In genomic region chr4:149884529-149885206, GRCh38 we compare ENCODE assay signal across 1 cellular context.
TF ChIP-seq lines count a peak whose summit lies in the region.

No MANE protein-coding gene starts in this region.

TF ChIP-seq in GM12878, 131 proteins besides CTCF, POLR2A, EP300 and RAD21 (continued from another document):
- TF ChIP-seq ATF7 (IDR thresholded peaks at IDR 0.05; ENCODE audit: low read depth) (0 out of 2 replicates have a peak, but pooled peaks have one; percentile 32), PKNOX1 (IDR thresholded peaks at IDR 0.05) (no peak), SUPT20H (IDR thresholded peaks at IDR 0.05; ENCODE audit: borderline replicate concordance, control insufficient read depth, low read depth, low read length) (no peak), NR2C2 (IDR thresholded peaks at IDR 0.05; ENCODE audit: borderline replicate concordance, control insufficient read depth, insufficient read length, low read depth) (no peak), ZBTB40 (IDR thresholded peaks at IDR 0.05; ENCODE audit: borderline replicate concordance) (no peak), STAT1 (conservative IDR thresholded peaks at IDR 0.05) (no peak), BHLHE40 (IDR thresholded peaks at IDR 0.05; ENCODE audit: borderline replicate concordance in 1 of 2, low read depth in 2 of 2, low read length in 1 of 2) (peak in 1 of 2 experiments; percentile 24; a peak in 1 of 4 replicates), MTA2 (IDR thresholded peaks at IDR 0.05; ENCODE audit: low read depth) (peak; percentile 45; the same call in 1 of the 2 replicates), POLR2AphosphoS5 (IDR thresholded peaks at IDR 0.05; ENCODE audit: low read length) (no peak)
- TF ChIP-seq, protein P1, sequence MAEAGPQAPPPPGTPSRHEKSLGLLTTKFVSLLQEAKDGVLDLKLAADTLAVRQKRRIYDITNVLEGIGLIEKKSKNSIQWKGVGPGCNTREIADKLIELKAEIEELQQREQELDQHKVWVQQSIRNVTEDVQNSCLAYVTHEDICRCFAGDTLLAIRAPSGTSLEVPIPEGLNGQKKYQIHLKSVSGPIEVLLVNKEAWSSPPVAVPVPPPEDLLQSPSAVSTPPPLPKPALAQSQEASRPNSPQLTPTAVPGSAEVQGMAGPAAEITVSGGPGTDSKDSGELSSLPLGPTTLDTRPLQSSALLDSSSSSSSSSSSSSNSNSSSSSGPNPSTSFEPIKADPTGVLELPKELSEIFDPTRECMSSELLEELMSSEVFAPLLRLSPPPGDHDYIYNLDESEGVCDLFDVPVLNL (IDR thresholded peaks at IDR 0.05; ENCODE audit: low read depth, low read length): no peak
- TF ChIP-seq, protein P2, sequence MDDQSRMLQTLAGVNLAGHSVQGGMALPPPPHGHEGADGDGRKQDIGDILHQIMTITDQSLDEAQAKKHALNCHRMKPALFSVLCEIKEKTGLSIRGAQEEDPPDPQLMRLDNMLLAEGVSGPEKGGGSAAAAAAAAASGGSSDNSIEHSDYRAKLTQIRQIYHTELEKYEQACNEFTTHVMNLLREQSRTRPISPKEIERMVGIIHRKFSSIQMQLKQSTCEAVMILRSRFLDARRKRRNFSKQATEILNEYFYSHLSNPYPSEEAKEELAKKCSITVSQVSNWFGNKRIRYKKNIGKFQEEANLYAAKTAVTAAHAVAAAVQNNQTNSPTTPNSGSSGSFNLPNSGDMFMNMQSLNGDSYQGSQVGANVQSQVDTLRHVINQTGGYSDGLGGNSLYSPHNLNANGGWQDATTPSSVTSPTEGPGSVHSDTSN (IDR thresholded peaks at IDR 0.05; ENCODE audit: insufficient replicate concordance, low read depth, low read length): no peak
TF ChIP-seq in GM12878: peak in this region for 6.
